19 cellular contexts compared by ENCODE assay signal in genomic region chr15:39211108-39211979, GRCh38.
"Had no signal": no experiment of that assay in that cellular context is flagged by ENCODE, and none has a peak within 500 bp of the region (broad histone marks: within the 10 kb centered on the region; RNA-seq: fewer than 3 reads in every experiment).

No MANE protein-coding gene starts in this region.

- H3K4me1 ChIP-seq: thyroid gland had no signal

- H3K36me3 Mint-ChIP-seq: natural killer cell treated with Interleukin-12 subunit alpha and Interleukin-12 subunit beta and Interleukin-15 and Interleukin-18, amount 100 ng/mL, for 72 hours had no signal

- H3K36me3 ChIP-seq: neutrophil, thyroid gland had no signal

- H3K4me3 ChIP-seq: coronary artery, thyroid gland had no signal

- ATAC-seq: activated CD4-positive, CD25-positive, alpha-beta regulatory T cell treated with anti-CD3 and anti-CD28 coated beads, Interleukin-2, amount 50 U/mL, for 24 hours; activated CD8-positive, alpha-beta T cell treated with anti-CD3 and anti-CD28 coated beads, Interleukin-2, amount 10 ng/mL, durations not matched to agents 7 days and 5 days; activated naive CD8-positive, alpha-beta T cell treated with anti-CD3 and anti-CD28 coated beads, Interleukin-2, amount 50 U/mL, for 24 hours; left lobe of liver; natural killer cell treated with Interleukin-12 subunit alpha and Interleukin-12 subunit beta and Interleukin-15 and Interleukin-18, amount 100 ng/mL, for 72 hours had no signal

- H3K9me3 Mint-ChIP-seq: activated CD4-positive, alpha-beta T cell treated with anti-CD3 and anti-CD28 coated beads, Interleukin-2, amount 10 ng/mL, durations not matched to agents 7 days and 5 days; activated T-helper 2 cell treated with anti-CD3 and anti-CD28 coated beads, Interferon-gamma antibody, Interleukin-2, Interleukin-4, amounts not matched to agents 10 μg/mL and 5 μg/mL and 100 μg/mL, durations not matched to agents 14 hours and 24 hours and 36 hours; natural killer cell treated with Interleukin-12 subunit alpha and Interleukin-12 subunit beta and Interleukin-15 and Interleukin-18, amount 100 ng/mL, for 72 hours had no signal

- DNase-seq: activated CD4-positive, alpha-beta T cell treated with anti-CD3 and anti-CD28 coated beads, Interleukin-2, amount 10 ng/mL, durations not matched to agents 7 days and 5 days; activated CD8-positive, alpha-beta T cell treated with anti-CD3 and anti-CD28 coated beads, Interleukin-2, amount 10 ng/mL, durations not matched to agents 7 days and 5 days; activated naive CD4-positive, alpha-beta T cell treated with anti-CD3 and anti-CD28 coated beads for 36 hours; activated naive CD8-positive, alpha-beta T cell treated with anti-CD3 and anti-CD28 coated beads, Interleukin-2, amount 50 U/mL, for 24 hours; activated T-cell treated with anti-CD3 and anti-CD28 coated beads, Interleukin-2, amount 50 U/mL, for 24 hours; anterior cingulate cortex; kidney; posterior cingulate gyrus; stimulated activated CD4-positive, alpha-beta T cell treated with anti-CD3 and anti-CD28 coated beads, Interleukin-12 subunit alpha, Interleukin-12 subunit beta, amount 100 ng/mL, for 4 hours; stimulated activated CD4-positive, alpha-beta T cell treated with anti-CD3 and anti-CD28 coated beads, Interleukin-2, amount 100 ng/mL, for 24 hours; stimulated activated naive CD4-positive, alpha-beta T cell treated with Interleukin-2 at 50 U/mL for 16 hours; thyroid gland had no signal

- H3K9me3 ChIP-seq: neutrophil, thyroid gland had no signal

- H3K27me3 ChIP-seq: neutrophil, thyroid gland had no signal

- H3K27ac Mint-ChIP-seq: activated CD4-positive, alpha-beta T cell treated with anti-CD3 and anti-CD28 coated beads, Interleukin-2, amount 10 ng/mL, durations not matched to agents 7 days and 5 days; activated CD8-positive, alpha-beta T cell treated with anti-CD3 and anti-CD28 coated beads, Interleukin-2, amount 10 ng/mL, durations not matched to agents 7 days and 5 days; activated naive CD4-positive, alpha-beta T cell treated with anti-CD3 and anti-CD28 coated beads for 36 hours; activated naive CD8-positive, alpha-beta T cell treated with anti-CD3 and anti-CD28 coated beads, Interleukin-2, amount 50 U/mL, for 24 hours; activated T-cell treated with anti-CD3 and anti-CD28 coated beads, Interleukin-2, amount 50 U/mL, for 24 hours; activated T-helper 2 cell treated with anti-CD3 and anti-CD28 coated beads, Interferon-gamma antibody, Interleukin-2, Interleukin-4, amounts not matched to agents 10 μg/mL and 5 μg/mL and 100 μg/mL, durations not matched to agents 14 hours and 24 hours and 36 hours; natural killer cell treated with Interleukin-12 subunit alpha and Interleukin-12 subunit beta and Interleukin-15 and Interleukin-18, amount 100 ng/mL, for 72 hours had no signal

- H3K4me3 Mint-ChIP-seq: activated CD4-positive, alpha-beta T cell treated with anti-CD3 and anti-CD28 coated beads, Interleukin-2, amount 10 ng/mL, durations not matched to agents 7 days and 5 days; activated CD8-positive, alpha-beta T cell treated with anti-CD3 and anti-CD28 coated beads, Interleukin-2, amount 10 ng/mL, durations not matched to agents 7 days and 5 days; activated naive CD4-positive, alpha-beta T cell treated with anti-CD3 and anti-CD28 coated beads for 36 hours; activated naive CD8-positive, alpha-beta T cell treated with anti-CD3 and anti-CD28 coated beads, Interleukin-2, amount 50 U/mL, for 24 hours; activated T-cell treated with anti-CD3 and anti-CD28 coated beads, Interleukin-2, amount 50 U/mL, for 24 hours; mesothelial cell of epicardium; natural killer cell treated with Interleukin-12 subunit alpha and Interleukin-12 subunit beta and Interleukin-15 and Interleukin-18, amount 100 ng/mL, for 72 hours had no signal

- H3K4me1 Mint-ChIP-seq: activated CD4-positive, alpha-beta T cell treated with anti-CD3 and anti-CD28 coated beads, Interleukin-2, amount 10 ng/mL, durations not matched to agents 7 days and 5 days; activated naive CD8-positive, alpha-beta T cell treated with anti-CD3 and anti-CD28 coated beads, Interleukin-2, amount 50 U/mL, for 24 hours had no signal

- FAIRE-seq: kidney had no signal

- H3K27ac ChIP-seq: coronary artery, neutrophil, thyroid gland had no signal
